Comparison of ENCODE assay signal across 1 cellular context in genomic region chr9:133477461-133477860, GRCh38.
TF ChIP-seq lines count a peak whose summit lies in the region.

No MANE protein-coding gene starts in this region.

TF ChIP-seq in GM23338, 12 proteins besides CTCF, POLR2A, EP300 and RAD21:
- TF ChIP-seq ZNF462 (CRISPR knock-in tag; IDR thresholded peaks at IDR 0.05) = no peak
- no peak for TF ChIP-seq ZNF331 (CRISPR knock-in tag; IDR thresholded peaks at IDR 0.05; ENCODE audit: low read depth)
- TF ChIP-seq, protein P1, sequence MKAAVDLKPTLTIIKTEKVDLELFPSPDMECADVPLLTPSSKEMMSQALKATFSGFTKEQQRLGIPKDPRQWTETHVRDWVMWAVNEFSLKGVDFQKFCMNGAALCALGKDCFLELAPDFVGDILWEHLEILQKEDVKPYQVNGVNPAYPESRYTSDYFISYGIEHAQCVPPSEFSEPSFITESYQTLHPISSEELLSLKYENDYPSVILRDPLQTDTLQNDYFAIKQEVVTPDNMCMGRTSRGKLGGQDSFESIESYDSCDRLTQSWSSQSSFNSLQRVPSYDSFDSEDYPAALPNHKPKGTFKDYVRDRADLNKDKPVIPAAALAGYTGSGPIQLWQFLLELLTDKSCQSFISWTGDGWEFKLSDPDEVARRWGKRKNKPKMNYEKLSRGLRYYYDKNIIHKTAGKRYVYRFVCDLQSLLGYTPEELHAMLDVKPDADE (IDR thresholded peaks at IDR 0.05) = no peak
- TF ChIP-seq EZH2phosphoT487 (IDR thresholded peaks at IDR 0.05; ENCODE audit: unreplicated experiment) = no peak
- no peak for TF ChIP-seq EZH2 (IDR thresholded peaks at IDR 0.05; ENCODE audit: low read depth, unreplicated experiment)
- TF ChIP-seq STAT1 (IDR thresholded peaks at IDR 0.05; ENCODE audit: unreplicated experiment) = no peak
- TF ChIP-seq, protein P2, sequence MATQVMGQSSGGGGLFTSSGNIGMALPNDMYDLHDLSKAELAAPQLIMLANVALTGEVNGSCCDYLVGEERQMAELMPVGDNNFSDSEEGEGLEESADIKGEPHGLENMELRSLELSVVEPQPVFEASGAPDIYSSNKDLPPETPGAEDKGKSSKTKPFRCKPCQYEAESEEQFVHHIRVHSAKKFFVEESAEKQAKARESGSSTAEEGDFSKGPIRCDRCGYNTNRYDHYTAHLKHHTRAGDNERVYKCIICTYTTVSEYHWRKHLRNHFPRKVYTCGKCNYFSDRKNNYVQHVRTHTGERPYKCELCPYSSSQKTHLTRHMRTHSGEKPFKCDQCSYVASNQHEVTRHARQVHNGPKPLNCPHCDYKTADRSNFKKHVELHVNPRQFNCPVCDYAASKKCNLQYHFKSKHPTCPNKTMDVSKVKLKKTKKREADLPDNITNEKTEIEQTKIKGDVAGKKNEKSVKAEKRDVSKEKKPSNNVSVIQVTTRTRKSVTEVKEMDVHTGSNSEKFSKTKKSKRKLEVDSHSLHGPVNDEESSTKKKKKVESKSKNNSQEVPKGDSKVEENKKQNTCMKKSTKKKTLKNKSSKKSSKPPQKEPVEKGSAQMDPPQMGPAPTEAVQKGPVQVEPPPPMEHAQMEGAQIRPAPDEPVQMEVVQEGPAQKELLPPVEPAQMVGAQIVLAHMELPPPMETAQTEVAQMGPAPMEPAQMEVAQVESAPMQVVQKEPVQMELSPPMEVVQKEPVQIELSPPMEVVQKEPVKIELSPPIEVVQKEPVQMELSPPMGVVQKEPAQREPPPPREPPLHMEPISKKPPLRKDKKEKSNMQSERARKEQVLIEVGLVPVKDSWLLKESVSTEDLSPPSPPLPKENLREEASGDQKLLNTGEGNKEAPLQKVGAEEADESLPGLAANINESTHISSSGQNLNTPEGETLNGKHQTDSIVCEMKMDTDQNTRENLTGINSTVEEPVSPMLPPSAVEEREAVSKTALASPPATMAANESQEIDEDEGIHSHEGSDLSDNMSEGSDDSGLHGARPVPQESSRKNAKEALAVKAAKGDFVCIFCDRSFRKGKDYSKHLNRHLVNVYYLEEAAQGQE (IDR thresholded peaks at IDR 0.05; ENCODE audit: unreplicated experiment) = no peak
- no peak for TF ChIP-seq CREB1 (CRISPR knock-in tag; IDR thresholded peaks at IDR 0.05; ENCODE audit: low read depth)
- no peak for TF ChIP-seq JUNB (IDR thresholded peaks at IDR 0.05; ENCODE audit: unreplicated experiment)
- TF ChIP-seq NANOG (IDR thresholded peaks at IDR 0.05; ENCODE audit: borderline replicate concordance) = no peak
- TF ChIP-seq POLR2AphosphoS5 (IDR thresholded peaks at IDR 0.05; ENCODE audit: low read depth) = no peak
- TF ChIP-seq ZNF114 (CRISPR knock-in tag; IDR thresholded peaks at IDR 0.05) = no peak
